In the genomic region with DNA sequence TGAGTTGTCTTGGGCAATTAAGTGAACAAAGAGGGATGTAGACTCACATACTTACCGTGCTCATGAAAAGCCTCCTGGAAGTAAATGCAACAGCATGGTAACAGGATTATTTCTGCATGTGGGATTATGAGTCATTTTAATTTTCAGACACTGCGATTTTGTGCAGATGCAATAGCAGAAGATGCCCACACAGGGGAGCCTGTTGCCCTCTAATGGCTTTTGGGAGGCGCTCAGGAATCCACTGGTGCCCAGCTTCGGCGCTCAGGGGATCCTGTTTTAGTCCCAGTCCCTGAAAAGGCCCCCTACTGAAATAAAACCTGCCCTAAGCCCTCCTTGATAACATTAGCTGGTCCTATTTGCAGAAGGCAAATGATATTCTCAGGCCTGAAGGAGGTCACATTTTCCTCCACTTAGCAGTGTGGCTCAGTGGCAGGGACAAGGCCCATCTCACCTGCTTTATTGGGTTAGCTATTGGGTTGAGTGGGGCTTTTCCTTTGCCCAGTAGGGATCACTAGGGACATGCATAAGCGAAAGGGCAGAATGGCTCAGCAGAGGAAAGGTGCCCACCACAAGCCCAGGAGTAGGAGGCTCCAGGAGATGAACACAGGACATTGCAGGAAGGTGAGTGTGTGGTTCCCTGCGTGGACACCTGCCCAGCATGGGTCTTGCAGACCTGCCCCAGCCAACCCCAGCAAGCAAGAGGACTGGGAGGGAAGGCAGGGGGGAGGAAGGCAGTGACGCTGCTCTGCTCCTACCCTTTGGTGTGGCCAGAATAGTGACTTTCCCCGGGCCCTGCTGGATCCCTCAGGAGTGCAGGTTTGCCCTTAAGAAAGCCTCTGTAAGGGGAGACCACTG, we compare ENCODE assay signal across 9 cellular contexts. TPM values are rescaled to one million over a fixed set of nuclear protein-coding genes. Genes with fewer than 3 reads are reported as not detected.
A peak's percentile ranks its signal among the peaks of the same experiment; 100 is the strongest.
DNase-seq lines count a peak whose midpoint lies in the region; ATAC-seq and TF ChIP-seq lines count a peak whose summit lies in the region.
"Had no signal": no experiment of that assay in that cellular context is flagged by ENCODE, and none has a peak within 500 bp of the region (broad histone marks: within the 10 kb centered on the region; RNA-seq: fewer than 3 reads in every experiment).

No MANE protein-coding gene starts in this region.

- no peak overlapping the region for H3K4me2 ChIP-seq in neural progenitor cell

- 0 to 27% methylated on average over 5 to 7 of the region's 9 CpGs for WGBS in esophagus squamous epithelium, 2 donors

- TF ChIP-seq POLR2A in NB4 (IDR thresholded peaks at IDR 0.05; ENCODE audit: extremely low read depth, insufficient read length) (no peak), esophagus squamous epithelium (IDR thresholded peaks at IDR 0.05) (no peak)

- H3K27ac Mint-ChIP-seq in T-helper 2 cell treated with Interferon-gamma antibody and Interleukin-4, amounts not matched to agents 5 μg/mL and 100 μg/mL, for 36 hours, result no peak overlapping the region
- no peak overlapping the region for H3K27ac Mint-ChIP-seq in neural progenitor cell

- no peak overlapping the region for H2AFZ ChIP-seq in neural progenitor cell (replicated peaks)

- peaks cover 18% of the 10 kb centered on the region for H3K27me3 Mint-ChIP-seq in T-helper 2 cell treated with Interferon-gamma antibody and Interleukin-4, amounts not matched to agents 5 μg/mL and 100 μg/mL, for 36 hours (ENCODE audit: low read depth)
- peaks cover 11% of the 10 kb centered on the region for H3K27me3 Mint-ChIP-seq in neural progenitor cell (ENCODE audit: insufficient read depth, low read depth)

- peaks cover 0 to 6% (median 0%) of the 10 kb centered on the region in 3 donors for H3K4me1 ChIP-seq in esophagus squamous epithelium
- peaks cover 14% of the 10 kb centered on the region for H3K4me1 ChIP-seq in neural progenitor cell

- H3K79me2 ChIP-seq in neural progenitor cell (ENCODE audit: low read depth), result no peaks in the 10 kb centered on the region

- H3K27ac ChIP-seq in esophagus squamous epithelium (no peak overlapping the region), neural progenitor cell (no peak overlapping the region)

- ATAC-seq in HG02678 (IDR thresholded peaks at IDR 0.05; ENCODE audit: unreplicated experiment), result peak; percentile 85

- H3K27me3 ChIP-seq in esophagus squamous epithelium, result peaks cover 0 to 32% (median 0%) of the 10 kb centered on the region in 4 donors
- H3K27me3 ChIP-seq in neural progenitor cell, result no peaks in the 10 kb centered on the region

- H3K36me3 Mint-ChIP-seq in T-helper 2 cell treated with Interferon-gamma antibody and Interleukin-4, amounts not matched to agents 5 μg/mL and 100 μg/mL, for 36 hours (ENCODE audit: low read depth), result no peaks in the 10 kb centered on the region
- no peaks in the 10 kb centered on the region for H3K36me3 Mint-ChIP-seq in neural progenitor cell

- DNase-seq in AML-193 (lab: John Stamatoyannopoulos, UW) (peak; percentile 51 to 54), GM13977 (ENCODE audit: low spot score) (peak; percentile 75), NB4 (ENCODE audit: low read depth) (peak; percentile 63), esophagus squamous epithelium (lab: John Stamatoyannopoulos, UW) (no peak), neural progenitor cell (ENCODE audit: low spot score) (peak; percentile 85), NCI-H187 treated with DMSO at 0.1 percent for 48 hours (lab: John Stamatoyannopoulos, UW) (no peak)
- peak; percentile 22 for DNase-seq in T-helper 2 cell treated with Interferon-gamma antibody and Interleukin-4, amounts not matched to agents 5 μg/mL and 100 μg/mL, for 36 hours (ENCODE audit: low spot score)

- intact Hi-C loops in esophagus squamous epithelium (cut with DNase I), result loop anchor here (10.0 kb wide), 3 partner anchors 293 to 533 kb away; no protein-coding TSS in a partner anchor

- TF ChIP-seq CTCF in GM13977 (IDR thresholded peaks at IDR 0.05; ENCODE audit: extremely low read depth, insufficient read depth, missing control alignments) (peak; percentile 92), NB4 (IDR thresholded peaks at IDR 0.05; ENCODE audit: low read depth, low read length) (peak; percentile 76), esophagus squamous epithelium (IDR thresholded peaks at IDR 0.05) (peak; percentile 70 to 98 (median 88)), neural progenitor cell (IDR thresholded peaks at IDR 0.05) (peak; percentile 89)

- H3K4me1 Mint-ChIP-seq in T-helper 2 cell treated with Interferon-gamma antibody and Interleukin-4, amounts not matched to agents 5 μg/mL and 100 μg/mL, for 36 hours (ENCODE audit: low read depth), result no peaks in the 10 kb centered on the region
- peaks cover 23% of the 10 kb centered on the region for H3K4me1 Mint-ChIP-seq in neural progenitor cell

- H3K9me3 Mint-ChIP-seq in T-helper 2 cell treated with Interferon-gamma antibody and Interleukin-4, amounts not matched to agents 5 μg/mL and 100 μg/mL, for 36 hours, result no peaks in the 10 kb centered on the region
- H3K9me3 Mint-ChIP-seq in neural progenitor cell, result no peaks in the 10 kb centered on the region

- H3K4me3 ChIP-seq in NB4 (ENCODE audit: low read depth, low read length), result no peak overlapping the region
- no peak overlapping the region for H3K4me3 ChIP-seq in esophagus squamous epithelium
- no peak overlapping the region for H3K4me3 ChIP-seq in neural progenitor cell

- H3K9ac ChIP-seq in neural progenitor cell, result no peak overlapping the region

- H4K20me1 ChIP-seq in neural progenitor cell (ENCODE audit: low read depth), result no peaks in the 10 kb centered on the region

- in situ Hi-C loops in GM13977 (cut with MboI; ENCODE audit: low pct_unique_long_range_greater_than_20kb, low sequenced_read_pairs, unreplicated experiment), result loop anchor here (25.0 kb wide), 1 partner anchor 310 kb away; no protein-coding TSS in a partner anchor

- H3K4me3 Mint-ChIP-seq in T-helper 2 cell treated with Interferon-gamma antibody and Interleukin-4, amounts not matched to agents 5 μg/mL and 100 μg/mL, for 36 hours, result no peak overlapping the region
- H3K4me3 Mint-ChIP-seq in neural progenitor cell, result no peak overlapping the region

- peaks cover 9% of the 10 kb centered on the region for H3F3A ChIP-seq in neural progenitor cell (ENCODE audit: low read depth)

- H3K9me3 ChIP-seq in esophagus squamous epithelium (no peaks in the 10 kb centered on the region), neural progenitor cell (ENCODE audit: low read depth) (no peaks in the 10 kb centered on the region)

- H3K36me3 ChIP-seq in esophagus squamous epithelium (no peaks in the 10 kb centered on the region), neural progenitor cell (no peaks in the 10 kb centered on the region)

RNA-seq across cellular contexts. Expression of a gene that starts 26.5 kb away (rescaled TPM):
- total RNA-seq in esophagus squamous epithelium, result 10 to 100 TPM in 3 of 4 donors, 1 to 10 TPM in 1; 8.6 to 33.5 (median 21.5) TPM
- 10.0 and 15.0 TPM in 2 replicates for total RNA-seq in neural progenitor cell (ENCODE audit: low replicate concordance)
- total RNA-seq: T-helper 1 cell treated with Interleukin-12 subunit alpha and Interleukin-12 subunit beta and Interleukin-4 antibody, amounts not matched to agents 30 ng/mL and 1 ng/mL, for 36 hours had no signal

RNA-seq across cellular contexts. Expression of a gene that starts 35.7 kb away (rescaled TPM):
- total RNA-seq in esophagus squamous epithelium (not detected), neural progenitor cell (ENCODE audit: low replicate concordance) (not detected in 2 replicates)
- total RNA-seq: T-helper 1 cell treated with Interleukin-12 subunit alpha and Interleukin-12 subunit beta and Interleukin-4 antibody, amounts not matched to agents 30 ng/mL and 1 ng/mL, for 36 hours had no signal

Comparison
In these comparisons a context has a peak if more than half of its experiments do, and no peak if none do; other contexts are left out.
1. DNase-seq: peak in AML-193 (2 of 2), GM13977 (single experiment), NB4 (single experiment), T-helper 2 cell treated with Interferon-gamma antibody and Interleukin-4, amounts not matched to agents 5 μg/mL and 100 μg/mL, for 36 hours (single experiment) and neural progenitor cell (single experiment); none in esophagus squamous epithelium (single experiment) and NCI-H187 treated with DMSO at 0.1 percent for 48 hours (single experiment).
2. Peak in every context shown above with its lines, with median percentiles within 50 percentile points of each other: CTCF ChIP-seq.